Comparison of ENCODE assay signal across 21 cellular contexts in genomic region chr3:186444288-186444687, GRCh38.
DNase-seq lines count a peak whose midpoint lies in the region; ATAC-seq, FAIRE-seq and TF ChIP-seq lines count a peak whose summit lies in the region.
"Had no signal": no experiment of that assay in that cellular context is flagged by ENCODE, and none has a peak within 500 bp of the region (broad histone marks: within the 10 kb centered on the region; RNA-seq: fewer than 3 reads in every experiment).

No MANE protein-coding gene starts in this region.

- H3K4me3 Mint-ChIP-seq in WTC11 (no peak overlapping the region), neural progenitor cell (no peak overlapping the region)
- H3K4me3 Mint-ChIP-seq: CD4-positive, CD25-positive, alpha-beta regulatory T cell; CD8-positive, alpha-beta T cell; H9 had no signal

- POLR2A ChIA-PET in WTC11 (lab: Charles Lee), result no interaction called here

- H3K9me3 ChIP-seq in pancreas (no peaks in the 10 kb centered on the region), right atrium auricular region (no peaks in the 10 kb centered on the region), sigmoid colon (no peaks in the 10 kb centered on the region), hepatocyte (ENCODE audit: low read depth) (no peaks in the 10 kb centered on the region), neural progenitor cell (ENCODE audit: low read depth) (no peaks in the 10 kb centered on the region)

- H3K27me3 Mint-ChIP-seq in WTC11 (ENCODE audit: low read depth), result no peaks in the 10 kb centered on the region
- H3K27me3 Mint-ChIP-seq in neural progenitor cell (ENCODE audit: insufficient read depth, low read depth), result peaks cover 4% of the 10 kb centered on the region

- no peaks in the 10 kb centered on the region for H3K9me3 Mint-ChIP-seq in WTC11
- H3K9me3 Mint-ChIP-seq in neural progenitor cell, result no peaks in the 10 kb centered on the region
- H3K9me3 Mint-ChIP-seq: CD8-positive, alpha-beta T cell; H9 had no signal

- ATAC-seq in WTC11 (no peak), pancreas (no peak)
- ATAC-seq: CD8-positive, alpha-beta T cell; HCT116 had no signal

- TF ChIP-seq POLR2A in sigmoid colon (IDR thresholded peaks at IDR 0.05), result no peak

- no peaks in the 10 kb centered on the region for H3F3A ChIP-seq in neural progenitor cell (ENCODE audit: low read depth)

- no peaks in the 10 kb centered on the region for H3K36me3 ChIP-seq in pancreas
- no peaks in the 10 kb centered on the region for H3K36me3 ChIP-seq in right atrium auricular region
- H3K36me3 ChIP-seq in sigmoid colon, result no peaks in the 10 kb centered on the region
- H3K36me3 ChIP-seq in hepatocyte (replicated peaks; ENCODE audit: insufficient read depth, low read depth), result no peaks in the 10 kb centered on the region
- no peaks in the 10 kb centered on the region for H3K36me3 ChIP-seq in neural progenitor cell

- CTCF ChIA-PET in WTC11 (lab: Charles Lee), result no interaction called here

- TF ChIP-seq EP300 in sigmoid colon (IDR thresholded peaks at IDR 0.05), result no peak

- H3K9me2 ChIP-seq in hepatocyte (replicated peaks; ENCODE audit: insufficient read depth), result no peaks in the 10 kb centered on the region

- DNase-seq in WTC11 (ENCODE audit: low spot score), result no peak
- no peak for DNase-seq in frontal cortex (ENCODE audit: low spot score in 2 of 2)
- no peak for DNase-seq in pancreas
- no peak for DNase-seq in right atrium auricular region (ENCODE audit: low spot score)
- no peak for DNase-seq in sigmoid colon
- DNase-seq in hepatocyte (ENCODE audit: low spot score), result no peak
- DNase-seq in neural progenitor cell (ENCODE audit: low spot score), result no peak
- DNase-seq: 8988T; C1 segment of cervical spinal cord; CD4-positive, CD25-positive, alpha-beta regulatory T cell; CD8-positive, alpha-beta T cell; DMS 273 treated with DMSO at 0.1 percent for 48 hours; DMS79; EL; GM23248; H9 had no signal

- H3K4me2 ChIP-seq in hepatocyte (no peak overlapping the region), neural progenitor cell (no peak overlapping the region)

- no peaks in the 10 kb centered on the region for H3K4me1 Mint-ChIP-seq in WTC11
- H3K4me1 Mint-ChIP-seq in neural progenitor cell, result peaks cover 3% of the 10 kb centered on the region
- H3K4me1 Mint-ChIP-seq: CD4-positive, CD25-positive, alpha-beta regulatory T cell; H9 had no signal

- no peaks in the 10 kb centered on the region for H4K20me1 ChIP-seq in hepatocyte (ENCODE audit: insufficient read depth, poor library complexity, severe bottlenecking)
- no peaks in the 10 kb centered on the region for H4K20me1 ChIP-seq in neural progenitor cell (ENCODE audit: low read depth)

- no peak overlapping the region for H3K27ac ChIP-seq in pancreas
- no peak overlapping the region for H3K27ac ChIP-seq in right atrium auricular region
- H3K27ac ChIP-seq in sigmoid colon, result no peak overlapping the region
- no peak overlapping the region for H3K27ac ChIP-seq in hepatocyte
- H3K27ac ChIP-seq in neural progenitor cell, result no peak overlapping the region
- H3K27ac ChIP-seq: GM23248 had no signal

- H3K27ac Mint-ChIP-seq in WTC11 (no peak overlapping the region), neural progenitor cell (no peak overlapping the region)
- H3K27ac Mint-ChIP-seq: CD4-positive, CD25-positive, alpha-beta regulatory T cell; CD8-positive, alpha-beta T cell; H9 had no signal

- peak; percentile 88 for FAIRE-seq in G401.6 (lab: Jason Lieb, UNC)
- FAIRE-seq in frontal cortex (lab: Jason Lieb, UNC), result peak; percentile 94
- FAIRE-seq in pancreas (lab: Jason Lieb, UNC), result peak; percentile 85
- FAIRE-seq: D721Med, GM12892, GM19239 had no signal

- H2AFZ ChIP-seq in hepatocyte (no peak overlapping the region), neural progenitor cell (replicated peaks) (no peak overlapping the region)
- H2AFZ ChIP-seq: GM23248 had no signal

- H3K36me3 Mint-ChIP-seq in WTC11, result no peaks in the 10 kb centered on the region
- no peaks in the 10 kb centered on the region for H3K36me3 Mint-ChIP-seq in neural progenitor cell
- H3K36me3 Mint-ChIP-seq: CD4-positive, CD25-positive, alpha-beta regulatory T cell; CD8-positive, alpha-beta T cell had no signal

- H3K4me1 ChIP-seq in pancreas (peaks cover 0 to 8% (median 0%) of the 10 kb centered on the region in 3 donors), right atrium auricular region (peaks cover 0 to 7% of the 10 kb centered on the region in 2 donors), sigmoid colon (no peaks in the 10 kb centered on the region), hepatocyte (ENCODE audit: insufficient read depth) (no peaks in the 10 kb centered on the region), neural progenitor cell (no peaks in the 10 kb centered on the region)

- intact Hi-C loops in pancreas (cut with DNase I), result no loop called here
- intact Hi-C loops in sigmoid colon (cut with DNase I), result no loop called here

- H3K4me3 ChIP-seq in pancreas (no peak overlapping the region), right atrium auricular region (no peak overlapping the region), sigmoid colon (no peak overlapping the region), hepatocyte (no peak overlapping the region), neural progenitor cell (no peak overlapping the region)
- H3K4me3 ChIP-seq: GM23248 had no signal

- no peak for TF ChIP-seq CTCF in WTC11 (IDR thresholded peaks at IDR 0.05)
- no peak for TF ChIP-seq CTCF in pancreas (IDR thresholded peaks at IDR 0.05)
- no peak for TF ChIP-seq CTCF in right atrium auricular region (IDR thresholded peaks at IDR 0.05)
- no peak for TF ChIP-seq CTCF in sigmoid colon (IDR thresholded peaks at IDR 0.05)
- no peak for TF ChIP-seq CTCF in hepatocyte (IDR thresholded peaks at IDR 0.05; ENCODE audit: poor library complexity)
- no peak for TF ChIP-seq CTCF in neural progenitor cell (IDR thresholded peaks at IDR 0.05)

- H3K9ac ChIP-seq in neural progenitor cell, result no peak overlapping the region
- H3K9ac ChIP-seq: GM23248 had no signal

- no peaks in the 10 kb centered on the region for H3K79me2 ChIP-seq in hepatocyte
- no peaks in the 10 kb centered on the region for H3K79me2 ChIP-seq in neural progenitor cell (ENCODE audit: low read depth)

- no peaks in the 10 kb centered on the region for H3K27me3 ChIP-seq in pancreas
- H3K27me3 ChIP-seq in right atrium auricular region, result no peaks in the 10 kb centered on the region
- no peaks in the 10 kb centered on the region for H3K27me3 ChIP-seq in sigmoid colon
- H3K27me3 ChIP-seq in hepatocyte, result no peaks in the 10 kb centered on the region
- no peaks in the 10 kb centered on the region for H3K27me3 ChIP-seq in neural progenitor cell

TF ChIP-seq in WTC11, 78 proteins besides CTCF, POLR2A, EP300 and RAD21:
- TF ChIP-seq HMGXB4 (CRISPR knock-in tag; IDR thresholded peaks at IDR 0.05) (no peak), FOXP1 (CRISPR knock-in tag; IDR thresholded peaks at IDR 0.05; ENCODE audit: borderline replicate concordance) (no peak), NFATC4 (CRISPR knock-in tag; IDR thresholded peaks at IDR 0.05) (no peak), HMGA2 (CRISPR knock-in tag; IDR thresholded peaks at IDR 0.05) (peak; percentile 94), ZNF138 (CRISPR knock-in tag; conservative IDR thresholded peaks at IDR 0.05) (no peak)
